Comparison of ENCODE assay signal across 28 cellular contexts in genomic region chr11:76038608-76039007, GRCh38.
"Had no signal": no experiment of that assay in that cellular context is flagged by ENCODE, and none has a peak within 500 bp of the region (broad histone marks: within the 10 kb centered on the region; RNA-seq: fewer than 3 reads in every experiment).

No MANE protein-coding gene starts in this region.

- FAIRE-seq: endometrium, endothelial cell of umbilical vein, frontal cortex had no signal

- H3K27me3 Mint-ChIP-seq: dendritic cell treated with granulocyte-macrophage colony-stimulating factor and Interleukin-4, amounts not matched to agents 40 ng/mL and 50 ng/mL, for 4 days; effector memory CD8-positive, alpha-beta T cell had no signal

- H3K4me3 ChIP-seq: colonic mucosa, coronary artery, dorsolateral prefrontal cortex, esophagus muscularis mucosa, esophagus squamous epithelium, gastrocnemius medialis, gastroesophageal sphincter, heart left ventricle, heart right ventricle had no signal

- H3K9me3 ChIP-seq: colonic mucosa, esophagus muscularis mucosa, esophagus squamous epithelium, gastrocnemius medialis, gastroesophageal sphincter, heart left ventricle, heart right ventricle had no signal

- H3K4me1 Mint-ChIP-seq: endodermal cell had no signal

- DNase-seq: colonic mucosa; cortex of kidney; dermis blood vessel endothelial cell; dorsolateral prefrontal cortex; effector CD4-positive, alpha-beta T cell; effector CD8-positive, alpha-beta T cell; effector memory CD4-positive, alpha-beta T cell; effector memory CD8-positive, alpha-beta T cell; endodermal cell; erythroblast; esophagus squamous epithelium; foreskin fibroblast; foreskin keratinocyte; foreskin melanocyte; gastrocnemius medialis; glutamatergic neuron; head of caudate nucleus; heart left ventricle; heart right ventricle had no signal

- H3K4me3 Mint-ChIP-seq: dendritic cell treated with granulocyte-macrophage colony-stimulating factor and Interleukin-4, amounts not matched to agents 40 ng/mL and 50 ng/mL, for 4 days; effector memory CD8-positive, alpha-beta T cell; endodermal cell had no signal

- ATAC-seq: effector memory CD8-positive, alpha-beta T cell; esophagus mucosa; foreskin keratinocyte; gastrocnemius medialis; gastroesophageal sphincter; heart left ventricle; heart right ventricle had no signal

- H3K36me3 ChIP-seq: colonic mucosa, esophagus muscularis mucosa, esophagus squamous epithelium, gastrocnemius medialis, gastroesophageal sphincter, heart right ventricle had no signal

- H3K4me1 ChIP-seq: colonic mucosa, esophagus muscularis mucosa, esophagus squamous epithelium, gastrocnemius medialis, gastroesophageal sphincter had no signal

- H3K9me3 Mint-ChIP-seq: dendritic cell treated with granulocyte-macrophage colony-stimulating factor and Interleukin-4, amounts not matched to agents 40 ng/mL and 50 ng/mL, for 4 days; effector memory CD8-positive, alpha-beta T cell; endodermal cell had no signal

- H3K27me3 ChIP-seq: colonic mucosa, dorsolateral prefrontal cortex, esophagus muscularis mucosa, esophagus squamous epithelium, foreskin keratinocyte, gastrocnemius medialis, gastroesophageal sphincter, heart left ventricle, heart right ventricle had no signal

- H3K27ac ChIP-seq: colonic mucosa, coronary artery, dorsolateral prefrontal cortex, epithelial cell of prostate, esophagus muscularis mucosa, esophagus squamous epithelium, foreskin keratinocyte, gastrocnemius medialis, gastroesophageal sphincter, heart left ventricle, heart right ventricle had no signal

- H3K27ac Mint-ChIP-seq: dendritic cell treated with granulocyte-macrophage colony-stimulating factor and Interleukin-4, amounts not matched to agents 40 ng/mL and 50 ng/mL, for 4 days; effector memory CD8-positive, alpha-beta T cell; endodermal cell had no signal
